In the genomic region with DNA sequence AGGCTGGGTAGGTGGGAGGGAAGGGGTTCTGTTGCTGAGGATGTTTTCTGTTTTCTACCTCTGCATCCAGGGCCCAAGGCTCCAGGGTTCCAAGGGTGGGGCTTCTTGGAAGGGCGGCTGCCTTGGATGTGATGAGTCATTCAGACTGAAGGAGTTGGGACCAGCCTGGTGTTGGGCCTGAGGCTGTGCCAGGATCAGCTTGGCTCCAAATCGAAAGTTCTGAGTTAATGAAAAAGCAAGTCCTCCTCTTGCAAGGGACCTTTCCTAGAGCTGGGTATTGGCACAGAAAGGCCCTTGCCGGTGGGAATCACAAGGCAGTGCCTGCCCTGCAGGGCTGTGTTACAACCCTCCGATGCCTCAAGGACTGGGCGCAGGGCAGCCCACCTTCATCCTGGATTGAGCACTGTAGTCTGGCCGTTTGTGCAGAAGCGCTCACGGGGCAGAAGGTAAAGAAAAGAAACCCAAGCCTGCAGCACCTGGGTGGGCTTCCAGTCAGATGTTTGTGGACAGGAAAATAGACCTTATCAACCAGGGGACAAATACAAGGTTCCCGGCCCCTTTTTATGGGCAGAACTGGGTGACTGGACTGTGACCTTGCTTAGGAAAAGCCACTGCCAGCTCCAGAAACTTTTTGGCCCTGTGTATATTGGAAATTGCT, we compare ENCODE assay signal across 8 cellular contexts. TPM values are rescaled to one million over a fixed set of nuclear protein-coding genes. Genes with fewer than 3 reads are reported as not detected.
DNase-seq lines count a peak whose midpoint lies in the region; ATAC-seq and TF ChIP-seq lines count a peak whose summit lies in the region.

No MANE protein-coding gene starts in this region.

- 60 to 63% methylated on average over 1 to 9 of the region's 9 CpGs for WGBS in body of pancreas, 2 donors
- 75 to 84% methylated on average over 8 to 9 of the region's 9 CpGs for WGBS in testis, 2 donors

- H3K4me1 ChIP-seq in body of pancreas, result peaks cover 78% of the 10 kb centered on the region
- H3K4me1 ChIP-seq in testis, result peaks cover 21% of the 10 kb centered on the region

- H3K4me3 ChIP-seq in body of pancreas, result no peak overlapping the region
- H3K4me3 ChIP-seq in testis, result no peak overlapping the region

- H3K9me3 ChIP-seq in body of pancreas (no peaks in the 10 kb centered on the region), testis (no peaks in the 10 kb centered on the region)

- no peak for TF ChIP-seq CTCF in body of pancreas (IDR thresholded peaks at IDR 0.05)
- no peak for TF ChIP-seq CTCF in testis (IDR thresholded peaks at IDR 0.05)

- intact Hi-C loops in body of pancreas (cut with DNase I), result no loop called here
- intact Hi-C loops in testis (cut with DNase I; ENCODE audit: low total_unique reads), result no loop called here

- H3K27me3 ChIP-seq in body of pancreas (no peaks in the 10 kb centered on the region), testis (no peaks in the 10 kb centered on the region)

- no peak for TF ChIP-seq POLR2A in body of pancreas (IDR thresholded peaks at IDR 0.05)
- no peak for TF ChIP-seq POLR2A in testis (IDR thresholded peaks at IDR 0.05)

- H3K36me3 ChIP-seq in body of pancreas (replicated peaks in 1 of 2; ENCODE audit: insufficient read depth in 1 of 2, low read depth in 2 of 2) (no peaks in the 10 kb centered on the region), testis (ENCODE audit: low read depth, missing control alignments) (no peaks in the 10 kb centered on the region)

- H3K27ac ChIP-seq in body of pancreas (peak overlapping the region; percentile 74 to 87 (median 79)), testis (peak overlapping the region in 1 of 2 donors; percentile 7)

- DNase-seq in HPDE6-E6E7 (ENCODE audit: extremely low spot score) (peak; percentile 69), body of pancreas (peak; percentile 76 to 91 (median 86)), kidney tubule cell (ENCODE audit: low spot score) (peak; percentile 84), testis (peak; percentile 42), NCI-H146 treated with DMSO at 0.1 percent for 48 hours (lab: John Stamatoyannopoulos, UW; ENCODE audit: unreplicated experiment) (no peak)
- no peak for DNase-seq in effector CD8-positive, alpha-beta T cell (lab: John Stamatoyannopoulos, UW)

- ATAC-seq in body of pancreas, result peak; percentile 63
- no peak for ATAC-seq in GM21576 (IDR thresholded peaks at IDR 0.05; ENCODE audit: unreplicated experiment)
- ATAC-seq in GM21528 (IDR thresholded peaks at IDR 0.05; ENCODE audit: low FRiP score, unreplicated experiment), result no peak

RNA-seq across cellular contexts. Expression of gene TTC7A, which starts 27.1 kb away (rescaled TPM):
- total RNA-seq in body of pancreas (10 to 100 TPM; 33.5 to 51.7 TPM), testis (100 to 1,000 TPM in 1 of 2 donors, 10 to 100 TPM in 1; 96.7 to 171 TPM)
- polyA plus RNA-seq in testis (ENCODE audit: insufficient read depth, low read depth, low replicate concordance), result 111 TPM

RNA-seq across cellular contexts. Expression of gene MCFD2, which starts 52.5 kb away (rescaled TPM):
- 10 to 100 TPM; 42.2 to 73.7 TPM for total RNA-seq in body of pancreas
- 10 to 100 TPM; 65.4 to 67.6 TPM for total RNA-seq in testis
- polyA plus RNA-seq in testis (ENCODE audit: insufficient read depth, low read depth, low replicate concordance), result 74.5 TPM

Comparison
In these comparisons a context has a peak if more than half of its experiments do, and no peak if none do; other contexts are left out.
1. DNase-seq: peak in HPDE6-E6E7 (single experiment), body of pancreas (4 of 4), kidney tubule cell (single experiment) and testis (single experiment); none in effector CD8-positive, alpha-beta T cell (single experiment) and NCI-H146 treated with DMSO at 0.1 percent for 48 hours (single experiment).